Comparison of ENCODE assay signal across 1 cellular context in the genomic region with DNA sequence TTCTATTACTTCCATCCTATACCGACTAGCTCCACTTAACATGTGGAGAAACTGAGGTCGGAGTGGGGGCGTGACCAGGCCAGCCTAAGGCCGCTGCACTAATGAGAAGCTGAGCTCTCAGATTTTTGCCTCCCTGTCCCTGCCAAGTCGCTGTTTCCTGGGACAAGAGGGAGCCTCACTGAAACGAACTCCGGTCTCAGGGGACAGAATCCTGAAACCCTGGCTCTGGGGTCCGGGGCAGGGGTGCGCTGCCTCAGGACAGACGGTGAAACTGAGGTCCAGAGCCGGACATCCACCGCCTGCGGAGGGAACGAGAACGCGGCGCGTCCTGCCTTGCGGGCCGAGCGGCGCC.
TF ChIP-seq lines count a peak whose summit lies in the region.

No MANE protein-coding gene starts in this region.

TF ChIP-seq in GM23338, 12 proteins besides CTCF, POLR2A, EP300 and RAD21 (continued from another document):
- TF ChIP-seq, protein P1, sequence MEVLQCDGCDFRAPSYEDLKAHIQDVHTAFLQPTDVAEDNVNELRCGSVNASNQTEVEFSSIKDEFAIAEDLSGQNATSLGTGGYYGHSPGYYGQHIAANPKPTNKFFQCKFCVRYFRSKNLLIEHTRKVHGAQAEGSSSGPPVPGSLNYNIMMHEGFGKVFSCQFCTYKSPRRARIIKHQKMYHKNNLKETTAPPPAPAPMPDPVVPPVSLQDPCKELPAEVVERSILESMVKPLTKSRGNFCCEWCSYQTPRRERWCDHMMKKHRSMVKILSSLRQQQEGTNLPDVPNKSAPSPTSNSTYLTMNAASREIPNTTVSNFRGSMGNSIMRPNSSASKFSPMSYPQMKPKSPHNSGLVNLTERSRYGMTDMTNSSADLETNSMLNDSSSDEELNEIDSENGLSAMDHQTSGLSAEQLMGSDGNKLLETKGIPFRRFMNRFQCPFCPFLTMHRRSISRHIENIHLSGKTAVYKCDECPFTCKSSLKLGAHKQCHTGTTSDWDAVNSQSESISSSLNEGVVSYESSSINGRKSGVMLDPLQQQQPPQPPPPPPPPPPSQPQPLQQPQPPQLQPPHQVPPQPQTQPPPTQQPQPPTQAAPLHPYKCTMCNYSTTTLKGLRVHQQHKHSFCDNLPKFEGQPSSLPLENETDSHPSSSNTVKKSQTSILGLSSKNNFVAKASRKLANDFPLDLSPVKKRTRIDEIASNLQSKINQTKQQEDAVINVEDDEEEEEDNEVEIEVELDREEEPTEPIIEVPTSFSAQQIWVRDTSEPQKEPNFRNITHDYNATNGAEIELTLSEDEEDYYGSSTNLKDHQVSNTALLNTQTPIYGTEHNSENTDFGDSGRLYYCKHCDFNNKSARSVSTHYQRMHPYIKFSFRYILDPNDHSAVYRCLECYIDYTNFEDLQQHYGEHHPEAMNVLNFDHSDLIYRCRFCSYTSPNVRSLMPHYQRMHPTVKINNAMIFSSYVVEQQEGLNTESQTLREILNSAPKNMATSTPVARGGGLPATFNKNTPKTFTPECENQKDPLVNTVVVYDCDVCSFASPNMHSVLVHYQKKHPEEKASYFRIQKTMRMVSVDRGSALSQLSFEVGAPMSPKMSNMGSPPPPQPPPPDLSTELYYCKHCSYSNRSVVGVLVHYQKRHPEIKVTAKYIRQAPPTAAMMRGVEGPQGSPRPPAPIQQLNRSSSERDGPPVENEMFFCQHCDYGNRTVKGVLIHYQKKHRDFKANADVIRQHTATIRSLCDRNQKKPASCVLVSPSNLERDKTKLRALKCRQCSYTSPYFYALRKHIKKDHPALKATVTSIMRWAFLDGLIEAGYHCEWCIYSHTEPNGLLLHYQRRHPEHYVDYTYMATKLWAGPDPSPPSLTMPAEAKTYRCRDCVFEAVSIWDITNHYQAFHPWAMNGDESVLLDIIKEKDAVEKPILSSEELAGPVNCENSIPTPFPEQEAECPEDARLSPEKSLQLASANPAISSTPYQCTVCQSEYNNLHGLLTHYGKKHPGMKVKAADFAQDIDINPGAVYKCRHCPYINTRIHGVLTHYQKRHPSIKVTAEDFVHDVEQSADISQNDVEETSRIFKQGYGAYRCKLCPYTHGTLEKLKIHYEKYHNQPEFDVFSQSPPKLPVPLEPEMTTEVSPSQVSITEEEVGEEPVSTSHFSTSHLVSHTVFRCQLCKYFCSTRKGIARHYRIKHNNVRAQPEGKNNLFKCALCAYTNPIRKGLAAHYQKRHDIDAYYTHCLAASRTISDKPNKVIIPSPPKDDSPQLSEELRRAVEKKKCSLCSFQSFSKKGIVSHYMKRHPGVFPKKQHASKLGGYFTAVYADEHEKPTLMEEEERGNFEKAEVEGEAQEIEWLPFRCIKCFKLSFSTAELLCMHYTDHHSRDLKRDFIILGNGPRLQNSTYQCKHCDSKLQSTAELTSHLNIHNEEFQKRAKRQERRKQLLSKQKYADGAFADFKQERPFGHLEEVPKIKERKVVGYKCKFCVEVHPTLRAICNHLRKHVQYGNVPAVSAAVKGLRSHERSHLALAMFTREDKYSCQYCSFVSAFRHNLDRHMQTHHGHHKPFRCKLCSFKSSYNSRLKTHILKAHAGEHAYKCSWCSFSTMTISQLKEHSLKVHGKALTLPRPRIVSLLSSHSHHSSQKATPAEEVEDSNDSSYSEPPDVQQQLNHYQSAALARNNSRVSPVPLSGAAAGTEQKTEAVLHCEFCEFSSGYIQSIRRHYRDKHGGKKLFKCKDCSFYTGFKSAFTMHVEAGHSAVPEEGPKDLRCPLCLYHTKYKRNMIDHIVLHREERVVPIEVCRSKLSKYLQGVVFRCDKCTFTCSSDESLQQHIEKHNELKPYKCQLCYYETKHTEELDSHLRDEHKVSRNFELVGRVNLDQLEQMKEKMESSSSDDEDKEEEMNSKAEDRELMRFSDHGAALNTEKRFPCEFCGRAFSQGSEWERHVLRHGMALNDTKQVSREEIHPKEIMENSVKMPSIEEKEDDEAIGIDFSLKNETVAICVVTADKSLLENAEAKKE (CRISPR knock-in tag; IDR thresholded peaks at IDR 0.05), result no peak
- TF ChIP-seq EZH2 (IDR thresholded peaks at IDR 0.05; ENCODE audit: low read depth, unreplicated experiment), result no peak
- no peak for TF ChIP-seq JUNB (IDR thresholded peaks at IDR 0.05; ENCODE audit: unreplicated experiment)
- no peak for TF ChIP-seq ZNF114 (CRISPR knock-in tag; IDR thresholded peaks at IDR 0.05)
- TF ChIP-seq, protein P2, sequence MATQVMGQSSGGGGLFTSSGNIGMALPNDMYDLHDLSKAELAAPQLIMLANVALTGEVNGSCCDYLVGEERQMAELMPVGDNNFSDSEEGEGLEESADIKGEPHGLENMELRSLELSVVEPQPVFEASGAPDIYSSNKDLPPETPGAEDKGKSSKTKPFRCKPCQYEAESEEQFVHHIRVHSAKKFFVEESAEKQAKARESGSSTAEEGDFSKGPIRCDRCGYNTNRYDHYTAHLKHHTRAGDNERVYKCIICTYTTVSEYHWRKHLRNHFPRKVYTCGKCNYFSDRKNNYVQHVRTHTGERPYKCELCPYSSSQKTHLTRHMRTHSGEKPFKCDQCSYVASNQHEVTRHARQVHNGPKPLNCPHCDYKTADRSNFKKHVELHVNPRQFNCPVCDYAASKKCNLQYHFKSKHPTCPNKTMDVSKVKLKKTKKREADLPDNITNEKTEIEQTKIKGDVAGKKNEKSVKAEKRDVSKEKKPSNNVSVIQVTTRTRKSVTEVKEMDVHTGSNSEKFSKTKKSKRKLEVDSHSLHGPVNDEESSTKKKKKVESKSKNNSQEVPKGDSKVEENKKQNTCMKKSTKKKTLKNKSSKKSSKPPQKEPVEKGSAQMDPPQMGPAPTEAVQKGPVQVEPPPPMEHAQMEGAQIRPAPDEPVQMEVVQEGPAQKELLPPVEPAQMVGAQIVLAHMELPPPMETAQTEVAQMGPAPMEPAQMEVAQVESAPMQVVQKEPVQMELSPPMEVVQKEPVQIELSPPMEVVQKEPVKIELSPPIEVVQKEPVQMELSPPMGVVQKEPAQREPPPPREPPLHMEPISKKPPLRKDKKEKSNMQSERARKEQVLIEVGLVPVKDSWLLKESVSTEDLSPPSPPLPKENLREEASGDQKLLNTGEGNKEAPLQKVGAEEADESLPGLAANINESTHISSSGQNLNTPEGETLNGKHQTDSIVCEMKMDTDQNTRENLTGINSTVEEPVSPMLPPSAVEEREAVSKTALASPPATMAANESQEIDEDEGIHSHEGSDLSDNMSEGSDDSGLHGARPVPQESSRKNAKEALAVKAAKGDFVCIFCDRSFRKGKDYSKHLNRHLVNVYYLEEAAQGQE (IDR thresholded peaks at IDR 0.05; ENCODE audit: unreplicated experiment), result no peak
- TF ChIP-seq, protein P3, sequence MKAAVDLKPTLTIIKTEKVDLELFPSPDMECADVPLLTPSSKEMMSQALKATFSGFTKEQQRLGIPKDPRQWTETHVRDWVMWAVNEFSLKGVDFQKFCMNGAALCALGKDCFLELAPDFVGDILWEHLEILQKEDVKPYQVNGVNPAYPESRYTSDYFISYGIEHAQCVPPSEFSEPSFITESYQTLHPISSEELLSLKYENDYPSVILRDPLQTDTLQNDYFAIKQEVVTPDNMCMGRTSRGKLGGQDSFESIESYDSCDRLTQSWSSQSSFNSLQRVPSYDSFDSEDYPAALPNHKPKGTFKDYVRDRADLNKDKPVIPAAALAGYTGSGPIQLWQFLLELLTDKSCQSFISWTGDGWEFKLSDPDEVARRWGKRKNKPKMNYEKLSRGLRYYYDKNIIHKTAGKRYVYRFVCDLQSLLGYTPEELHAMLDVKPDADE (IDR thresholded peaks at IDR 0.05), result no peak
- TF ChIP-seq CREB1 (CRISPR knock-in tag; IDR thresholded peaks at IDR 0.05; ENCODE audit: low read depth), result no peak
